ENCODE assay signal across 1 cellular context in genomic region chr17:7486181-7486580, GRCh38.
TF ChIP-seq lines count a peak whose summit lies in the region.

No MANE protein-coding gene starts in this region.

TF ChIP-seq in IMR-90, 13 proteins besides CTCF, POLR2A, EP300 and RAD21 (continued from another document):
- TF ChIP-seq, protein P1, sequence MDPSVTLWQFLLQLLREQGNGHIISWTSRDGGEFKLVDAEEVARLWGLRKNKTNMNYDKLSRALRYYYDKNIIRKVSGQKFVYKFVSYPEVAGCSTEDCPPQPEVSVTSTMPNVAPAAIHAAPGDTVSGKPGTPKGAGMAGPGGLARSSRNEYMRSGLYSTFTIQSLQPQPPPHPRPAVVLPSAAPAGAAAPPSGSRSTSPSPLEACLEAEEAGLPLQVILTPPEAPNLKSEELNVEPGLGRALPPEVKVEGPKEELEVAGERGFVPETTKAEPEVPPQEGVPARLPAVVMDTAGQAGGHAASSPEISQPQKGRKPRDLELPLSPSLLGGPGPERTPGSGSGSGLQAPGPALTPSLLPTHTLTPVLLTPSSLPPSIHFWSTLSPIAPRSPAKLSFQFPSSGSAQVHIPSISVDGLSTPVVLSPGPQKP (IDR thresholded peaks at IDR 0.05; ENCODE audit: borderline replicate concordance, low read depth, low read length): no peak
- TF ChIP-seq RCOR1 (IDR thresholded peaks at IDR 0.05; ENCODE audit: insufficient replicate concordance, low read length) (no peak), USF2 (IDR thresholded peaks at IDR 0.05; ENCODE audit: low read depth, low read length) (no peak), CHD1 (IDR thresholded peaks at IDR 0.05; ENCODE audit: low read depth, low read length) (no peak), BHLHE40 (IDR thresholded peaks at IDR 0.05; ENCODE audit: low read depth, low read length) (no peak), SMC3 (IDR thresholded peaks at IDR 0.05; ENCODE audit: low read depth, low read length) (no peak), MXI1 (IDR thresholded peaks at IDR 0.05; ENCODE audit: borderline replicate concordance, low read depth, low read length) (no peak), MAZ (IDR thresholded peaks at IDR 0.05; ENCODE audit: borderline replicate concordance, low read depth, low read length) (no peak), NFE2L2 (IDR thresholded peaks at IDR 0.05; ENCODE audit: low read depth, low read length) (no peak), CEBPB (IDR thresholded peaks at IDR 0.05; ENCODE audit: low read depth, low read length) (no peak)
